10 cellular contexts compared by ENCODE assay signal in genomic region chr5:144598451-144599068, GRCh38.
DNase-seq lines count a peak whose midpoint lies in the region; ATAC-seq and TF ChIP-seq lines count a peak whose summit lies in the region.
"Had no signal": no experiment of that assay in that cellular context is flagged by ENCODE, and none has a peak within 500 bp of the region (broad histone marks: within the 10 kb centered on the region; RNA-seq: fewer than 3 reads in every experiment).

No MANE protein-coding gene starts in this region.

- H3K27me3 ChIP-seq in cardiac muscle cell: no peaks in the 10 kb centered on the region

- peak; percentile 80 for DNase-seq in ELF-1 (ENCODE audit: low read depth, low spot score)
- peak; percentile 29 for DNase-seq in NCI-H510A (lab: John Stamatoyannopoulos, UW)
- peak in 1 of 2 donors; percentile 22 for DNase-seq in cardiac muscle cell (ENCODE audit: low read depth in 1 of 2, low spot score in 1 of 2)
- no peak for DNase-seq in retinal pigment epithelial cell (ENCODE audit: low read depth)
- no peak for DNase-seq in T-helper 17 cell
- no peak for DNase-seq in activated T-cell treated with anti-CD3 and anti-CD28 coated beads, Interleukin-2, amount 50 U/mL, for 1 hour
- DNase-seq: DMS 273 treated with DMSO at 0.1 percent for 48 hours, T-cell had no signal

- no peaks in the 10 kb centered on the region for H3K4me1 Mint-ChIP-seq in T-helper 17 cell
- H3K4me1 Mint-ChIP-seq: T-cell had no signal

- H3K9me3 ChIP-seq in cardiac muscle cell (ENCODE audit: low read depth) (no peaks in the 10 kb centered on the region), T-helper 17 cell (ENCODE audit: control insufficient read depth, low read length, poor library complexity, severe bottlenecking) (no peaks in the 10 kb centered on the region)

- TF ChIP-seq CTCF in cardiac muscle cell (IDR thresholded peaks at IDR 0.05; ENCODE audit: low read depth, low read length) (no peak), retinal pigment epithelial cell (conservative IDR thresholded peaks at IDR 0.05; ENCODE audit: low read depth, low read length) (no peak)

- no peaks in the 10 kb centered on the region for H3K36me3 ChIP-seq in cardiac muscle cell

- H3K4me3 Mint-ChIP-seq in T-helper 17 cell: no peak overlapping the region
- H3K4me3 Mint-ChIP-seq: T-cell had no signal

- H3K27me3 Mint-ChIP-seq in T-helper 17 cell: no peaks in the 10 kb centered on the region

- H3K27ac Mint-ChIP-seq in T-helper 17 cell: no peak overlapping the region
- H3K27ac Mint-ChIP-seq: T-cell had no signal

- ATAC-seq in HG02642 (IDR thresholded peaks at IDR 0.05; ENCODE audit: poor library complexity, unreplicated experiment): no peak
- ATAC-seq in GM18511 (IDR thresholded peaks at IDR 0.05; ENCODE audit: unreplicated experiment): no peak
- ATAC-seq in T-helper 17 cell: no peak
- ATAC-seq: T-cell had no signal

- H3K4me3 ChIP-seq in cardiac muscle cell: peak overlapping the region; percentile 11
- H3K4me3 ChIP-seq in retinal pigment epithelial cell (ENCODE audit: low read length): peak overlapping the region; percentile 37

- H3K4me1 ChIP-seq in cardiac muscle cell (ENCODE audit: low read depth): no peaks in the 10 kb centered on the region

- H3K27ac ChIP-seq in cardiac muscle cell: no peak overlapping the region

- no peaks in the 10 kb centered on the region for H3K36me3 Mint-ChIP-seq in T-helper 17 cell (ENCODE audit: low read depth)
- H3K36me3 Mint-ChIP-seq: T-cell had no signal

Comparison
In these comparisons a context has a peak if more than half of its experiments do, and no peak if none do; other contexts are left out.
1. DNase-seq: peak in ELF-1 (single experiment) and NCI-H510A (single experiment); none in retinal pigment epithelial cell (single experiment), T-helper 17 cell (0 of 3) and activated T-cell treated with anti-CD3 and anti-CD28 coated beads, Interleukin-2, amount 50 U/mL, for 1 hour (single experiment).